ENCODE assay signal across 18 cellular contexts in genomic region chr2:71526131-71526530, GRCh38.
DNase-seq lines count a peak whose midpoint lies in the region; ATAC-seq and TF ChIP-seq lines count a peak whose summit lies in the region.
"Had no signal": no experiment of that assay in that cellular context is flagged by ENCODE, and none has a peak within 500 bp of the region (broad histone marks: within the 10 kb centered on the region; RNA-seq: fewer than 3 reads in every experiment).

No MANE protein-coding gene starts in this region.

- H3K4me2 ChIP-seq in neural progenitor cell = no peak overlapping the region
- H3K4me2 ChIP-seq: A549 had no signal

- H3K9ac ChIP-seq in neural progenitor cell = no peak overlapping the region

- peak overlapping the region; percentile 69 for H3K4me3 Mint-ChIP-seq in endothelial cell (ENCODE audit: unreplicated experiment)
- H3K4me3 Mint-ChIP-seq in neural progenitor cell = no peak overlapping the region
- H3K4me3 Mint-ChIP-seq: CD4-positive, alpha-beta T cell had no signal

- no peak overlapping the region for H3K27ac ChIP-seq in neural progenitor cell
- H3K27ac ChIP-seq: 22Rv1, A549, C4-2B had no signal

- H3K9me3 Mint-ChIP-seq in endothelial cell (ENCODE audit: unreplicated experiment) (no peaks in the 10 kb centered on the region), neural progenitor cell (no peaks in the 10 kb centered on the region)
- H3K9me3 Mint-ChIP-seq: CD4-positive, alpha-beta T cell had no signal

- no peak overlapping the region for H2AFZ ChIP-seq in neural progenitor cell (replicated peaks)

- H3K27me3 ChIP-seq in neural progenitor cell = no peaks in the 10 kb centered on the region

- H4K20me1 ChIP-seq in neural progenitor cell (ENCODE audit: low read depth) = no peaks in the 10 kb centered on the region

- peak; percentile 3 for DNase-seq in activated CD4-positive, CD25-positive, alpha-beta regulatory T cell treated with anti-CD3 and anti-CD28 coated beads, Interleukin-2, amount 50 U/mL, for 72 hours
- DNase-seq in activated CD4-positive, CD25-positive, alpha-beta regulatory T cell (lab: John Stamatoyannopoulos, UW) = no peak
- no peak for DNase-seq in endothelial cell (ENCODE audit: low spot score)
- no peak for DNase-seq in neural progenitor cell (ENCODE audit: low spot score)
- DNase-seq in DMS53 (lab: John Stamatoyannopoulos, UW) = no peak
- DNase-seq: AML-193, DMS79, GDM1, HCEC 1CT, IMR-90 had no signal

- H3F3A ChIP-seq in neural progenitor cell (ENCODE audit: low read depth) = no peaks in the 10 kb centered on the region

- H3K79me2 ChIP-seq in neural progenitor cell (ENCODE audit: low read depth) = no peaks in the 10 kb centered on the region

- H3K4me1 Mint-ChIP-seq in endothelial cell (ENCODE audit: unreplicated experiment) (peaks cover 58% of the 10 kb centered on the region), neural progenitor cell (no peaks in the 10 kb centered on the region)

- ATAC-seq in HG03135 (IDR thresholded peaks at IDR 0.05; ENCODE audit: unreplicated experiment) (no peak), GM21717 (IDR thresholded peaks at IDR 0.05; ENCODE audit: unreplicated experiment) (no peak)
- ATAC-seq: A549, K562 had no signal

- peaks cover 28% of the 10 kb centered on the region for H3K27me3 Mint-ChIP-seq in endothelial cell (ENCODE audit: unreplicated experiment)
- peaks cover 5% of the 10 kb centered on the region for H3K27me3 Mint-ChIP-seq in neural progenitor cell (ENCODE audit: insufficient read depth, low read depth)

- no peaks in the 10 kb centered on the region for H3K36me3 ChIP-seq in neural progenitor cell

- H3K9me3 ChIP-seq in neural progenitor cell (ENCODE audit: low read depth) = no peaks in the 10 kb centered on the region
- H3K9me3 ChIP-seq: Caco-2 had no signal

- TF ChIP-seq CTCF in endothelial cell (IDR thresholded peaks at IDR 0.05; ENCODE audit: unreplicated experiment) (no peak), neural progenitor cell (IDR thresholded peaks at IDR 0.05) (no peak)

- H3K36me3 Mint-ChIP-seq in endothelial cell (ENCODE audit: low read depth, unreplicated experiment) (peaks cover 84% of the 10 kb centered on the region), neural progenitor cell (no peaks in the 10 kb centered on the region)

- peaks cover 8% of the 10 kb centered on the region for H3K4me1 ChIP-seq in neural progenitor cell
- H3K4me1 ChIP-seq: A549, Caco-2 had no signal

- no peak overlapping the region for H3K4me3 ChIP-seq in neural progenitor cell
- H3K4me3 ChIP-seq: A549, K562 had no signal

- H3K27ac Mint-ChIP-seq in endothelial cell (ENCODE audit: unreplicated experiment) = no peak overlapping the region
- H3K27ac Mint-ChIP-seq in neural progenitor cell = peak overlapping the region; percentile 28
- H3K27ac Mint-ChIP-seq: CD4-positive, alpha-beta T cell had no signal
